In genomic region chr14:93184391-93185332, GRCh38 we compare ENCODE assay signal across 8 cellular contexts. TPM values are rescaled to one million over a fixed set of nuclear protein-coding genes. Genes with fewer than 3 reads are reported as not detected.
DNase-seq lines count a peak whose midpoint lies in the region; ATAC-seq and TF ChIP-seq lines count a peak whose summit lies in the region.

Gene LYSET (plus strand): TSS chr14:93185317. CDS start chr14:93185406, 89 bp downstream.
A gene with protein sequence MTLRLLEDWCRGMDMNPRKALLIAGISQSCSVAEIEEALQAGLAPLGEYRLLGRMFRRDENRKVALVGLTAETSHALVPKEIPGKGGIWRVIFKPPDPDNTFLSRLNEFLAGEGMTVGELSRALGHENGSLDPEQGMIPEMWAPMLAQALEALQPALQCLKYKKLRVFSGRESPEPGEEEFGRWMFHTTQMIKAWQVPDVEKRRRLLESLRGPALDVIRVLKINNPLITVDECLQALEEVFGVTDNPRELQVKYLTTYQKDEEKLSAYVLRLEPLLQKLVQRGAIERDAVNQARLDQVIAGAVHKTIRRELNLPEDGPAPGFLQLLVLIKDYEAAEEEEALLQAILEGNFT (minus strand): TSS chr14:93184897. CDS start chr14:93184242, 655 bp downstream.

- H3K27me3 Mint-ChIP-seq in osteocyte (ENCODE audit: unreplicated experiment), result no peaks in the 10 kb centered on the region

- no peaks in the 10 kb centered on the region for H3K27me3 ChIP-seq in Karpas-422 (ENCODE audit: low read length)
- no peaks in the 10 kb centered on the region for H3K27me3 ChIP-seq in SJSA1 (replicated peaks)
- no peaks in the 10 kb centered on the region for H3K27me3 ChIP-seq in thoracic aorta (replicated peaks; ENCODE audit: insufficient read depth)

- peaks cover 9% of the 10 kb centered on the region for H3K36me3 Mint-ChIP-seq in osteocyte (ENCODE audit: unreplicated experiment)

- peak within 1 kb of the TSS; percentile 72; the same call in 1 of the 2 replicates for H2AFZ ChIP-seq in Karpas-422 (ENCODE audit: low read length)

- no peaks in the 10 kb centered on the region for H3K9me3 ChIP-seq in Karpas-422 (ENCODE audit: low read length)
- no peaks in the 10 kb centered on the region for H3K9me3 ChIP-seq in SJSA1 (replicated peaks)
- no peaks in the 10 kb centered on the region for H3K9me3 ChIP-seq in thoracic aorta

- peak within 1 kb of the TSS; percentile 84 for H3K4me3 Mint-ChIP-seq in osteocyte (ENCODE audit: unreplicated experiment)

- in situ Hi-C loops in G401 (cut with HindIII; ENCODE audit: low sequenced_read_pairs), result no loop called here

- H3K4me1 ChIP-seq in Karpas-422 (ENCODE audit: low read length) (peaks cover 31% of the 10 kb centered on the region), SJSA1 (replicated peaks) (peaks cover 11% of the 10 kb centered on the region; the same call in 1 of the 2 replicates), thoracic aorta (ENCODE audit: control insufficient read depth in 1 of 2, low read depth in 2 of 2) (peaks cover 9 to 24% of the 10 kb centered on the region in 2 donors)

- H3K4me3 ChIP-seq in Karpas-422 (ENCODE audit: low read length) (peak within 1 kb of the TSS; percentile 98), SJSA1 (peak within 1 kb of the TSS; percentile 73), thoracic aorta (peak within 1 kb of the TSS; percentile 99)

- DNase-seq in G401 (ENCODE audit: low spot score) (peak; percentile 87), Karpas-422 (peak; percentile 98), SJSA1 (ENCODE audit: low read depth in 1 of 2, low spot score in 2 of 2) (peak; percentile 70 to 86), globus pallidus (ENCODE audit: low spot score) (peak; percentile 85), osteocyte (ENCODE audit: extremely low spot score, unreplicated experiment) (peak; percentile 95), thoracic aorta (ENCODE audit: low spot score) (peak; percentile 23)
- DNase-seq in activated naive CD4-positive, alpha-beta T cell treated with Interleukin-2 at 50 U/mL for 16 hours, result peak; percentile 88

- H3K27ac ChIP-seq in Karpas-422 (ENCODE audit: low read length), result peak within 1 kb of the TSS; percentile 81
- H3K27ac ChIP-seq in SJSA1, result peak within 1 kb of the TSS; percentile 23
- H3K27ac ChIP-seq in thoracic aorta, result peak within 1 kb of the TSS; percentile 97 to 98

- H3K9ac ChIP-seq in Karpas-422 (ENCODE audit: low read length), result peak within 1 kb of the TSS; percentile 94

- TF ChIP-seq CTCF in osteocyte (IDR thresholded peaks at IDR 0.05), result peak; percentile 42
- TF ChIP-seq CTCF in thoracic aorta (IDR thresholded peaks at IDR 0.05), result peak; percentile 36

- H3K4me2 ChIP-seq in Karpas-422 (ENCODE audit: low read depth, low read length, poor library complexity, severe bottlenecking), result peak within 1 kb of the TSS; percentile 96

- peak within 1 kb of the TSS; percentile 90 for H3K27ac Mint-ChIP-seq in osteocyte (ENCODE audit: unreplicated experiment)

- H3K36me3 ChIP-seq in Karpas-422 (ENCODE audit: insufficient read depth, low read length), result peaks cover 43% of the 10 kb centered on the region; the same call in 1 of the 2 replicates
- peaks cover 28% of the 10 kb centered on the region for H3K36me3 ChIP-seq in SJSA1
- H3K36me3 ChIP-seq in thoracic aorta, result no peaks in the 10 kb centered on the region

- no peaks in the 10 kb centered on the region for H3K9me2 ChIP-seq in Karpas-422 (replicated peaks; ENCODE audit: insufficient read depth, low read length)

- H3K79me2 ChIP-seq in Karpas-422 (ENCODE audit: low read length), result peaks cover 66% of the 10 kb centered on the region

- H3K9me3 Mint-ChIP-seq in osteocyte (ENCODE audit: unreplicated experiment), result no peaks in the 10 kb centered on the region

- ATAC-seq in GM21825 (IDR thresholded peaks at IDR 0.05; ENCODE audit: unreplicated experiment), result peak; percentile 80
- peak; percentile 99 for ATAC-seq in thoracic aorta (ENCODE audit: insufficient number of reproducible peaks, low FRiP score, low read depth)

- peaks cover 20% of the 10 kb centered on the region for H3K4me1 Mint-ChIP-seq in osteocyte (ENCODE audit: unreplicated experiment)

- H4K20me1 ChIP-seq in Karpas-422 (ENCODE audit: insufficient read depth, low read depth, low read length), result peaks cover 27% of the 10 kb centered on the region

RNA-seq across cellular contexts. Expression of gene LYSET, which starts in this region (rescaled TPM):
- 18.1 and 25.6 TPM in 2 replicates for total RNA-seq in G401 (2014; rRNA removed; shearing (Covaris generic))
- total RNA-seq in Karpas-422 (2014; rRNA removed; shearing (Covaris generic); ENCODE audit: low replicate concordance), result 21.1 and 35.7 TPM in 2 replicates
- total RNA-seq in SJSA1 (2014; rRNA removed; shearing (Covaris generic)), result 7.8 and 10.9 TPM in 2 replicates
- total RNA-seq in osteocyte, result 23.1 and 23.4 TPM in 2 replicates
- 1 to 10 TPM; 3.2 to 5.2 TPM for total RNA-seq in thoracic aorta

RNA-seq across cellular contexts. Expression of the second gene that starts in this region (rescaled TPM):
- total RNA-seq in G401 (2014; rRNA removed; shearing (Covaris generic)), result 38.7 and 47.2 TPM in 2 replicates
- total RNA-seq in Karpas-422 (2014; rRNA removed; shearing (Covaris generic); ENCODE audit: low replicate concordance), result 50.8 and 79.2 TPM in 2 replicates
- total RNA-seq in SJSA1 (2014; rRNA removed; shearing (Covaris generic)), result 10.0 and 10.6 TPM in 2 replicates
- 25.4 and 27.1 TPM in 2 replicates for total RNA-seq in osteocyte
- 10 to 100 TPM; 26.0 to 28.6 TPM for total RNA-seq in thoracic aorta

Comparison
In these comparisons a context has a peak if more than half of its experiments do, and no peak if none do; other contexts are left out.
1. Peak in every context shown above with its lines: DNase-seq, ATAC-seq, H3K4me3 ChIP-seq and H3K27ac ChIP-seq.
2. DNase-seq: peak in every context shown above with its lines; median percentile 98 in Karpas-422; 95 in osteocyte; 88 in activated naive CD4-positive, alpha-beta T cell treated with Interleukin-2 at 50 U/mL for 16 hours; 87 in G401; 85 in globus pallidus; 78 in SJSA1; 23 in thoracic aorta.
3. H3K27ac ChIP-seq: peak in every context shown above with its lines; median percentile 98 in thoracic aorta; 81 in Karpas-422; 23 in SJSA1.